In the genomic region with DNA sequence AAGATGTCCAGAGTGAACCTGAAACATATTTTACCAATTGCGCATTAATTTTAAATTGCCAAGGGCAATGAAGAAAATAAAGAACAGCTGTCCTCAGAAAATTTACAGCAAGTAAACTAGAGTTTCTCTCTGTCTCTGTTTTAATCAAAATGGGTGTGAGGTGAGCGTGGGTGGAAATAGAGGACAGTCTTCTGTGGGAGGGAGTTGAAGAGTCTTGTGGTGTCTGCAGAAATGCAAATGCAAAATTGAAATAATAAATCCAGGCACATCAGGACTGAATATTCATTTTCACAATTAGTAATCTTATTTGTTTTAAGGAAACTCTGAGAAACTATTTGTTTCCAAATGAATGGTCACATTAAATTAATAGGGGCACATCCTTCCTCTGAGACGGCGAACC, we compare ENCODE assay signal across 16 cellular contexts.
A peak's percentile ranks its signal among the peaks of the same experiment; 100 is the strongest.
DNase-seq lines count a peak whose midpoint lies in the region; ATAC-seq and FAIRE-seq lines count a peak whose summit lies in the region.
"Had no signal": no experiment of that assay in that cellular context is flagged by ENCODE, and none has a peak within 500 bp of the region (broad histone marks: within the 10 kb centered on the region; RNA-seq: fewer than 3 reads in every experiment).

No MANE protein-coding gene starts in this region.

- peak overlapping the region; percentile 60 for H3K27ac Mint-ChIP-seq in T-helper 17 cell

- H3K4me3 Mint-ChIP-seq in T-helper 17 cell, result no peak overlapping the region

- DNase-seq in GM19239 (ENCODE audit: insufficient read length, low spot score) (no peak), T-helper 17 cell (no peak), NCI-H1694 (lab: John Stamatoyannopoulos, UW) (no peak), NCI-H187 treated with DMSO at 0.1 percent for 48 hours (lab: John Stamatoyannopoulos, UW) (no peak)
- DNase-seq: AML-193, Caco-2, NCI-H1436, NCI-H345, NCI-H526 treated with DMSO at 0.1 percent for 48 hours, SJCRH30, SW 1271 had no signal

- H3K36me3 Mint-ChIP-seq in T-helper 17 cell (ENCODE audit: low read depth), result no peaks in the 10 kb centered on the region

- peak; percentile 78 for FAIRE-seq in GM19239 (lab: Jason Lieb, UNC)

- H3K9me3 ChIP-seq in T-helper 17 cell (ENCODE audit: control insufficient read depth, low read length, poor library complexity, severe bottlenecking), result no peaks in the 10 kb centered on the region
- H3K9me3 ChIP-seq: Caco-2, HAP-1, SJCRH30 had no signal

- peak; percentile 40 for ATAC-seq in GM18502 (IDR thresholded peaks at IDR 0.05; ENCODE audit: poor library complexity, unreplicated experiment)
- peak; percentile 65 for ATAC-seq in HG02885 (IDR thresholded peaks at IDR 0.05; ENCODE audit: poor library complexity, unreplicated experiment)
- no peak for ATAC-seq in T-helper 17 cell
- no peak for ATAC-seq in GM19324 (IDR thresholded peaks at IDR 0.05; ENCODE audit: low FRiP score, unreplicated experiment)
- no peak for ATAC-seq in GM19452 (IDR thresholded peaks at IDR 0.05; ENCODE audit: unreplicated experiment)

- H3K4me1 Mint-ChIP-seq in T-helper 17 cell, result peaks cover 8% of the 10 kb centered on the region

- no peaks in the 10 kb centered on the region for H3K27me3 Mint-ChIP-seq in T-helper 17 cell

Comparison
In these comparisons a context has a peak if more than half of its experiments do, and no peak if none do; other contexts are left out.
1. ATAC-seq: peak in GM18502 (single experiment) and HG02885 (single experiment); none in T-helper 17 cell (single experiment), GM19324 (single experiment) and GM19452 (single experiment).